9 cellular contexts compared by ENCODE assay signal in genomic region chr1:64917328-64917861, GRCh38. TPM values are rescaled to one million over a fixed set of nuclear protein-coding genes. Genes with fewer than 3 reads are reported as not detected.
DNase-seq lines count a peak whose midpoint lies in the region; ATAC-seq and TF ChIP-seq lines count a peak whose summit lies in the region.
"Had no signal": no experiment of that assay in that cellular context is flagged by ENCODE, and none has a peak within 500 bp of the region (broad histone marks: within the 10 kb centered on the region; RNA-seq: fewer than 3 reads in every experiment).

No MANE protein-coding gene starts in this region.

- no peaks in the 10 kb centered on the region for H3K27me3 ChIP-seq in colonic mucosa

- no peak overlapping the region for H3K27ac ChIP-seq in colonic mucosa
- H3K27ac ChIP-seq: HL-60 had no signal

- TF ChIP-seq CTCF in NB4 (IDR thresholded peaks at IDR 0.05; ENCODE audit: low read depth, low read length) (no peak), colonic mucosa (IDR thresholded peaks at IDR 0.05) (no peak)

- H3K9me3 ChIP-seq in colonic mucosa, result no peaks in the 10 kb centered on the region

- ATAC-seq in GM19035 (IDR thresholded peaks at IDR 0.05; ENCODE audit: unreplicated experiment), result no peak
- no peak for ATAC-seq in GM18519 (IDR thresholded peaks at IDR 0.05; ENCODE audit: low FRiP score, unreplicated experiment)

- H3K4me3 ChIP-seq in NB4 (ENCODE audit: low read depth, low read length), result no peak overlapping the region
- no peak overlapping the region for H3K4me3 ChIP-seq in colonic mucosa

- DNase-seq in COLO829 (ENCODE audit: low spot score) (peak; percentile 79), NB4 (ENCODE audit: low read depth) (peak; percentile 78), colonic mucosa (peak; percentile 34), medulla oblongata (ENCODE audit: extremely low spot score) (peak; percentile 21), cerebellar nuclear complex (lab: John Stamatoyannopoulos, UW) (no peak), D341Med (ENCODE audit: low spot score) (no peak)

- peaks cover 8% of the 10 kb centered on the region for H3K4me1 ChIP-seq in colonic mucosa

- H3K36me3 ChIP-seq in colonic mucosa, result no peaks in the 10 kb centered on the region

- TF ChIP-seq POLR2A in NB4 (IDR thresholded peaks at IDR 0.05; ENCODE audit: extremely low read depth, insufficient read length), result no peak

- H3K9ac ChIP-seq in colonic mucosa (ENCODE audit: low read depth in 2 of 2, low read length in 2 of 2), result no peak overlapping the region

- intact Hi-C loops in colonic mucosa (cut with DNase I), result loop anchor here (10.0 kb wide), 1 partner anchor 47 kb away; the partner anchor contains the start of gene JAK1

RNA-seq across cellular contexts. Expression of gene JAK1, which starts 49.0 kb away (rescaled TPM):
- 100 to 1,000 TPM in 1 of 2 donors, 10 to 100 TPM in 1; 73.2 to 101 TPM for total RNA-seq in colonic mucosa

Comparison
In these comparisons a context has a peak if more than half of its experiments do, and no peak if none do; other contexts are left out.
1. DNase-seq: peak in COLO829 (single experiment), NB4 (single experiment), colonic mucosa (single experiment) and medulla oblongata (single experiment); none in cerebellar nuclear complex (0 of 2) and D341Med (single experiment).